In the genomic region with DNA sequence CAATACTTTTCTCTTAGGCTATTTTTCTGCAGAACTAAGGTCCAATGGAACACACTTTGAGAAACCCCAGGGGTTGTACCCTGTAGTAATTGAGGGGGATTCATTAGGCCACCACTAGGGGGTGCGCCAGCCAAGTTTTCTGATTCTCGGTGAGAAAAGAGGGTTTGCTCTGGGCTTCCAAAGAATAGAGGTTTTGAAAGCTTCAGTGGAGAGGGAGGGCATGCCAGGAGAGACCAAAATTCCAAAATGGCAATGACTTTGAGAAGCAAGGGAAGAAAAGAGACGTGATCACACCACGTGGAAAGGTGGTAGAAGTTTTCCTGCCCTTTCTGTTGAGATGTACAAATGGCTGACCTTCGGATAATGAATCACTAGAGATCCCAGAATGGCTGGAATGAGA, we compare ENCODE assay signal across 8 cellular contexts.
DNase-seq lines count a peak whose midpoint lies in the region; ATAC-seq and TF ChIP-seq lines count a peak whose summit lies in the region.

No MANE protein-coding gene starts in this region.

- no peak overlapping the region for H3K4me3 ChIP-seq in fibroblast of mammary gland (ENCODE audit: control insufficient read depth, low read depth, low read length)

- DNase-seq in COR-L47 (lab: John Stamatoyannopoulos, UW) (peak; percentile 57), NCI-H774 (lab: John Stamatoyannopoulos, UW) (peak; percentile 64), fibroblast of mammary gland (ENCODE audit: low read depth) (peak; percentile 43), nucleus accumbens (lab: John Stamatoyannopoulos, UW) (peak in 46 of 56 donors; percentile 3 to 72 (median 29)), ureter (ENCODE audit: low spot score) (peak; percentile 49)
- peak; percentile 6 for DNase-seq in activated CD8-positive, alpha-beta memory T cell treated with anti-CD3 and anti-CD28 coated beads, Interleukin-2, amount 50 U/mL, for 24 hours (ENCODE audit: extremely low read depth)

- peak; percentile 94 for TF ChIP-seq CTCF in fibroblast of mammary gland (conservative IDR thresholded peaks at IDR 0.05; ENCODE audit: control insufficient read depth, insufficient read depth, low read depth, low read length)

- ATAC-seq in GM19351 (IDR thresholded peaks at IDR 0.05; ENCODE audit: unreplicated experiment): peak; percentile 94
- peak; percentile 74 for ATAC-seq in HG03469 (IDR thresholded peaks at IDR 0.05; ENCODE audit: unreplicated experiment)

Comparison
In these comparisons a context has a peak if more than half of its experiments do, and no peak if none do; other contexts are left out.
1. DNase-seq: peak in every context shown above with its lines; median percentile 64 in NCI-H774; 57 in COR-L47; 49 in ureter; 43 in fibroblast of mammary gland; 29 in nucleus accumbens; 6 in activated CD8-positive, alpha-beta memory T cell treated with anti-CD3 and anti-CD28 coated beads, Interleukin-2, amount 50 U/mL, for 24 hours.